27 cellular contexts compared by ENCODE assay signal in the genomic region with DNA sequence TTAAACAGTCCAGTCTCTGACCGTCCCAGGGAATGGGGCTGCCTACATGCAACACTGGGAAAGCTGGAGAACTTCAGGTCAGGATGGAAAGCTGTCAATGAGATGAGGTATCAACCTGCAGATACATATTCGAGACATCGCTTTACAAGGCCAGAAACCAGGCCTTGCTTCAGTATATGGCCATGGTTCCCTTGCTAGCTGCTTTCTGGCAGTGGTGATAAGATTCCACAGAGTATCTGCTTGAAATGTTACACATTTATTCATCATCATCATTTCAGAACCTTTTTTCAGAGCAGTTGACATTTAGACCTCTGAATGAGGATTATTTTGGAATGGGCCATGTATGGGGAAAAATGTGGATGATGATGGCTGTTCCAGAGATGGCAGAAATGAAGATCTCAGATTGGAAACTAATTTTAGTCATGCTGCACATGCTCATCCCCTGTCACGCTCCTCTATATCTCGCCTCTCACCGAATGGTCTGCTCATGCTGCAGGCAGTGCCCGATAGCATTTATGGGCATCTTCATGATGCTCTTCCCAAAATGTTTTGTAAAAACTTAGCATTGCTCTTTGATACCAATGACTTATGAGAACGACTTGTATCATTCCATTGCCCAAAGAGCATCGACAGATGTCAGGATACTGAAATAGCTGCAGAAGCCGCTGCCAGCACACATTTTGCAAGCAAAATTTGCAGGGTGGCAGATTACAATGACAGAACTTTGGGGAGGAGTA. TPM values are rescaled to one million over a fixed set of nuclear protein-coding genes. Genes with fewer than 3 reads are reported as not detected.
DNase-seq lines count a peak whose midpoint lies in the region; ATAC-seq, FAIRE-seq and TF ChIP-seq lines count a peak whose summit lies in the region.
"Had no signal": no experiment of that assay in that cellular context is flagged by ENCODE, and none has a peak within 500 bp of the region (broad histone marks: within the 10 kb centered on the region; RNA-seq: fewer than 3 reads in every experiment).

No MANE protein-coding gene starts in this region.

- ATAC-seq in T-helper 17 cell (no peak), SK-N-SH treated with all-trans-retinoic acid at 6 μM for 48 hours (no peak), aorta (ENCODE audit: low FRiP score) (no peak)
- ATAC-seq in stimulated activated naive B cell treated with anti-CD40 and anti-IgM and Interleukin-4, amounts not matched to agents 10 μg/mL and 1 μg/mL and 100 μg/mL, for 72 hours (replicated peaks), result peak in 1 of 2 donors; percentile 10
- ATAC-seq: GM12878, GM23338, HCT116 had no signal

- H3K27me3 ChIP-seq in bronchial epithelial cell (ENCODE audit: control insufficient read depth, insufficient read depth, low read length) (peaks cover 2% of the 10 kb centered on the region), aorta (ENCODE audit: control insufficient read depth in 1 of 2, insufficient read depth in 2 of 2, low read length in 1 of 2) (no peaks in the 10 kb centered on the region)
- H3K27me3 ChIP-seq: BE2C; BLaER1 treated with 17β-estradiol and CSF1 and Interleukin-3, amounts not matched to agents 10 nM and 100 nM had no signal

- H3K4me3 Mint-ChIP-seq in T-helper 17 cell, result peak overlapping the region; percentile 39
- H3K4me3 Mint-ChIP-seq in stimulated activated naive B cell treated with anti-CD40 and anti-IgM and Interleukin-4, amounts not matched to agents 10 μg/mL and 1 μg/mL and 100 μg/mL, for 72 hours, result no peak overlapping the region
- H3K4me3 Mint-ChIP-seq: CD14-positive monocyte; CD4-positive, alpha-beta T cell; CD8-positive, alpha-beta memory T cell; GM23338; H9 had no signal

- H3K9me3 ChIP-seq in T-helper 17 cell (ENCODE audit: control insufficient read depth, low read length, poor library complexity, severe bottlenecking) (no peaks in the 10 kb centered on the region), aorta (ENCODE audit: control insufficient read depth, low read length) (no peaks in the 10 kb centered on the region)
- H3K9me3 ChIP-seq: BE2C; BLaER1 treated with 17β-estradiol and CSF1 and Interleukin-3, amounts not matched to agents 10 nM and 100 nM had no signal

- H3K27ac Mint-ChIP-seq in T-helper 17 cell, result no peak overlapping the region
- peak overlapping the region; percentile 77 for H3K27ac Mint-ChIP-seq in stimulated activated naive B cell treated with anti-CD40 and anti-IgM and Interleukin-4, amounts not matched to agents 10 μg/mL and 1 μg/mL and 100 μg/mL, for 72 hours
- H3K27ac Mint-ChIP-seq: CD14-positive monocyte; CD4-positive, alpha-beta T cell; CD8-positive, alpha-beta memory T cell; GM23338; H9 had no signal

- H3K27ac ChIP-seq in aorta (ENCODE audit: low read depth in 1 of 2, low read length in 2 of 2), result no peak overlapping the region
- H3K27ac ChIP-seq: 22Rv1; BLaER1 treated with 17β-estradiol and CSF1 and Interleukin-3, amounts not matched to agents 10 nM and 100 nM had no signal

- no peaks in the 10 kb centered on the region for H3K9me3 Mint-ChIP-seq in stimulated activated naive B cell treated with anti-CD40 and anti-IgM and Interleukin-4, amounts not matched to agents 10 μg/mL and 1 μg/mL and 100 μg/mL, for 72 hours
- H3K9me3 Mint-ChIP-seq: CD4-positive, alpha-beta T cell; CD8-positive, alpha-beta memory T cell; GM23338; H9 had no signal

- no peaks in the 10 kb centered on the region for H3K36me3 Mint-ChIP-seq in T-helper 17 cell (ENCODE audit: low read depth)
- no peaks in the 10 kb centered on the region for H3K36me3 Mint-ChIP-seq in stimulated activated naive B cell treated with anti-CD40 and anti-IgM and Interleukin-4, amounts not matched to agents 10 μg/mL and 1 μg/mL and 100 μg/mL, for 72 hours
- H3K36me3 Mint-ChIP-seq: CD14-positive monocyte; CD8-positive, alpha-beta memory T cell had no signal

- WGBS in aorta, 2 donors, result 92 to 93% methylated on average over 10 of the region's 10 CpGs

- no peak for TF ChIP-seq CTCF in bronchial epithelial cell (IDR thresholded peaks at IDR 0.05; ENCODE audit: insufficient read depth, low read length, severe bottlenecking)

- peak; percentile 86 for FAIRE-seq in bronchial epithelial cell (lab: Jason Lieb, UNC)
- FAIRE-seq: A204.1, D721Med, GM12878, GM19239 had no signal

- intact Hi-C loops in aorta (cut with DNase I), result no loop called here

- H3K4me1 Mint-ChIP-seq in T-helper 17 cell, result no peaks in the 10 kb centered on the region
- peaks cover 6 to 12% of the 10 kb centered on the region in 2 donors for H3K4me1 Mint-ChIP-seq in stimulated activated naive B cell treated with anti-CD40 and anti-IgM and Interleukin-4, amounts not matched to agents 10 μg/mL and 1 μg/mL and 100 μg/mL, for 72 hours
- H3K4me1 Mint-ChIP-seq: CD8-positive, alpha-beta memory T cell had no signal

- no peak overlapping the region for H3K4me3 ChIP-seq in bronchial epithelial cell (ENCODE audit: low read depth, low read length)
- no peak overlapping the region for H3K4me3 ChIP-seq in aorta (ENCODE audit: low read length in 2 of 2)
- H3K4me3 ChIP-seq: BLaER1 treated with 17β-estradiol and CSF1 and Interleukin-3, amounts not matched to agents 10 nM and 100 nM; GM12878; GM23338 had no signal

- H3K27me3 Mint-ChIP-seq in T-helper 17 cell, result no peaks in the 10 kb centered on the region
- no peaks in the 10 kb centered on the region for H3K27me3 Mint-ChIP-seq in stimulated activated naive B cell treated with anti-CD40 and anti-IgM and Interleukin-4, amounts not matched to agents 10 μg/mL and 1 μg/mL and 100 μg/mL, for 72 hours
- H3K27me3 Mint-ChIP-seq: CD4-positive, alpha-beta T cell had no signal

- H3K4me1 ChIP-seq in aorta (ENCODE audit: control insufficient read depth in 1 of 2, insufficient read depth in 2 of 2, low read length in 2 of 2), result no peaks in the 10 kb centered on the region
- H3K4me1 ChIP-seq: BE2C; BLaER1 treated with 17β-estradiol and CSF1 and Interleukin-3, amounts not matched to agents 10 nM and 100 nM had no signal

- H3K36me3 ChIP-seq in bronchial epithelial cell (ENCODE audit: control insufficient read depth, insufficient read depth, low read length) (no peaks in the 10 kb centered on the region), aorta (ENCODE audit: control insufficient read depth in 1 of 2, insufficient read depth in 2 of 2, low read length in 1 of 2) (no peaks in the 10 kb centered on the region)
- H3K36me3 ChIP-seq: BE2C; BLaER1 treated with 17β-estradiol and CSF1 and Interleukin-3, amounts not matched to agents 10 nM and 100 nM had no signal

- DNase-seq in NCI-H1694 treated with DMSO at 0.1 percent for 48 hours (lab: John Stamatoyannopoulos, UW), result peak; percentile 24
- no peak for DNase-seq in NCI-H1694 (lab: John Stamatoyannopoulos, UW)
- no peak for DNase-seq in T-helper 17 cell
- no peak for DNase-seq in bronchial epithelial cell (ENCODE audit: low read depth)
- DNase-seq in stimulated activated naive B cell treated with anti-CD40 and anti-IgM and Interleukin-4, amounts not matched to agents 10 μg/mL and 1 μg/mL and 100 μg/mL, for 72 hours, result no peak
- DNase-seq in aorta, result no peak
- DNase-seq in NCI-H82 treated with DMSO at 0.1 percent for 48 hours (lab: John Stamatoyannopoulos, UW; ENCODE audit: unreplicated experiment), result no peak
- DNase-seq: BE2C; CD4-positive, alpha-beta T cell; CD8-positive, alpha-beta memory T cell; DMS 273 treated with DMSO at 0.1 percent for 48 hours; DMS79; EL; GDM1; H9 had no signal

TF ChIP-seq in SK-N-SH treated with all-trans-retinoic acid at 6 μM for 48 hours, 23 proteins besides CTCF, POLR2A, EP300 and RAD21 (continues in another document):
- TF ChIP-seq, protein P1, sequence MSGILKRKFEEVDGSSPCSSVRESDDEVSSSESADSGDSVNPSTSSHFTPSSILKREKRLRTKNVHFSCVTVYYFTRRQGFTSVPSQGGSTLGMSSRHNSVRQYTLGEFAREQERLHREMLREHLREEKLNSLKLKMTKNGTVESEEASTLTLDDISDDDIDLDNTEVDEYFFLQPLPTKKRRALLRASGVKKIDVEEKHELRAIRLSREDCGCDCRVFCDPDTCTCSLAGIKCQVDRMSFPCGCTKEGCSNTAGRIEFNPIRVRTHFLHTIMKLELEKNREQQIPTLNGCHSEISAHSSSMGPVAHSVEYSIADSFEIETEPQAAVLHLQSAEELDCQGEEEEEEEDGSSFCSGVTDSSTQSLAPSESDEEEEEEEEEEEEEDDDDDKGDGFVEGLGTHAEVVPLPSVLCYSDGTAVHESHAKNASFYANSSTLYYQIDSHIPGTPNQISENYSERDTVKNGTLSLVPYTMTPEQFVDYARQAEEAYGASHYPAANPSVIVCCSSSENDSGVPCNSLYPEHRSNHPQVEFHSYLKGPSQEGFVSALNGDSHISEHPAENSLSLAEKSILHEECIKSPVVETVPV (CRISPR knock-in tag; IDR thresholded peaks at IDR 0.05), result no peak
- TF ChIP-seq, protein P2, sequence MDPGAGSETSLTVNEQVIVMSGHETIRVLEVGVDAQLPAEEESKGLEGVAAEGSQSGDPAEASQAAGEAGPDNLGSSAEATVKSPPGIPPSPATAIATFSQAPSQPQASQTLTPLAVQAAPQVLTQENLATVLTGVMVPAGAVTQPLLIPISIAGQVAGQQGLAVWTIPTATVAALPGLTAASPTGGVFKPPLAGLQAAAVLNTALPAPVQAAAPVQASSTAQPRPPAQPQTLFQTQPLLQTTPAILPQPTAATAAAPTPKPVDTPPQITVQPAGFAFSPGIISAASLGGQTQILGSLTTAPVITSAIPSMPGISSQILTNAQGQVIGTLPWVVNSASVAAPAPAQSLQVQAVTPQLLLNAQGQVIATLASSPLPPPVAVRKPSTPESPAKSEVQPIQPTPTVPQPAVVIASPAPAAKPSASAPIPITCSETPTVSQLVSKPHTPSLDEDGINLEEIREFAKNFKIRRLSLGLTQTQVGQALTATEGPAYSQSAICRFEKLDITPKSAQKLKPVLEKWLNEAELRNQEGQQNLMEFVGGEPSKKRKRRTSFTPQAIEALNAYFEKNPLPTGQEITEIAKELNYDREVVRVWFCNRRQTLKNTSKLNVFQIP (CRISPR knock-in tag; IDR thresholded peaks at IDR 0.05; ENCODE audit: borderline replicate concordance, low read depth), result no peak
- TF ChIP-seq ESRRG (CRISPR knock-in tag; IDR thresholded peaks at IDR 0.05), result no peak
- TF ChIP-seq ZFP30 (CRISPR knock-in tag; IDR thresholded peaks at IDR 0.05), result no peak
- TF ChIP-seq, protein P3, sequence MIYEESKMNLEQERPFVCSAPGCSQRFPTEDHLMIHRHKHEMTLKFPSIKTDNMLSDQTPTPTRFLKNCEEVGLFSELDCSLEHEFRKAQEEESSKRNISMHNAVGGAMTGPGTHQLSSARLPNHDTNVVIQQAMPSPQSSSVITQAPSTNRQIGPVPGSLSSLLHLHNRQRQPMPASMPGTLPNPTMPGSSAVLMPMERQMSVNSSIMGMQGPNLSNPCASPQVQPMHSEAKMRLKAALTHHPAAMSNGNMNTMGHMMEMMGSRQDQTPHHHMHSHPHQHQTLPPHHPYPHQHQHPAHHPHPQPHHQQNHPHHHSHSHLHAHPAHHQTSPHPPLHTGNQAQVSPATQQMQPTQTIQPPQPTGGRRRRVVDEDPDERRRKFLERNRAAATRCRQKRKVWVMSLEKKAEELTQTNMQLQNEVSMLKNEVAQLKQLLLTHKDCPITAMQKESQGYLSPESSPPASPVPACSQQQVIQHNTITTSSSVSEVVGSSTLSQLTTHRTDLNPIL (CRISPR knock-in tag; IDR thresholded peaks at IDR 0.05; ENCODE audit: low read depth), result no peak
- no peak for TF ChIP-seq ZFP3 (CRISPR knock-in tag; IDR thresholded peaks at IDR 0.05)
- TF ChIP-seq ISL1 (CRISPR knock-in tag; IDR thresholded peaks at IDR 0.05), result no peak
- no peak for TF ChIP-seq OSR1 (CRISPR knock-in tag; IDR thresholded peaks at IDR 0.05)

RNA-seq across cellular contexts. Expression of a gene that starts 14.0 kb away (rescaled TPM):
- total RNA-seq in T-helper 17 cell (not detected), bronchial epithelial cell (not detected in 2 replicates), aorta (not detected)
- polyA plus RNA-seq in aorta, result not detected
- total RNA-seq: CD4-positive, alpha-beta T cell; CD8-positive, alpha-beta memory T cell; GM12878; GM23338; H4; H9 had no signal
- polyA plus RNA-seq: AG04450; CD14-positive monocyte; CD8-positive, alpha-beta memory T cell; GM23338 had no signal
